8 cellular contexts compared by ENCODE assay signal in the genomic region with DNA sequence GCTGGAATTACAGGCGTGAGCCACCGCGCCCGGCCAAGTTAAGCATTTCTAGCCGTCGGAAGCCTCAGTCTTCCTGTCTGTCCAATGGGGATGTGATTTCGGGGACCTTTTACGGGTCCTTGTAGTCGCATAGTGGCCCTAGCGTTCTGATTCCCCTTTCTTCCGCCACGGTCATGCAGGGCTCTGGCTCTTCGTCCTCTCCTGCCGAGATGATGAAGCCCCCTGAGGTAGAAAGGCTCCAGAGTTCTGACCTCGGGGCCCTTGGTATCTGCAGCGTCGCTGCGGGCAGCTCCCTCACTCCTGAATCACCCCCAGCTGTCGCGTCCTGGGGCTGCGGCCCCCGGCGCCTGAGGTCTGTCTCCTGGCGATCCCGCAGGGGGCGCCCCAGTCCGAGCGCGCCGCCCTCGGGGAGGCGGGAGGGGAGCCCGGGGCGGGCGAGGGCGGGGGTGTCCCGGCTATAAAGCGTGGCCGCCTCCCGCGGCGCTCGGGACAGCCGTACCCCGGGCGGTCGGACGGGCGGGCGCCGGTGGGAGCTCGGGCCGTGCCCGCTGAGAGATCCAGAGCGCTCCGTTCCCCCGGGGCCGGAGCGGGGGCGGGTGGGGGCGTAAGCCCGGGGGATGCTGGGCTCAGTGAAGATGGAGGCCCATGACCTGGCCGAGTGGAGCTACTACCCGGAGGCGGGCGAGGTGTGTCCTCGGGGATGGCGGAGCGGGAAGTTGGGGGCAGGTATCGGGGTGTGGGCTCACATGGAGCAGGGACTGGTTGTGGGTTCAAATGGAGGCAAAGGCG. TPM values are rescaled to one million over a fixed set of nuclear protein-coding genes. Genes with fewer than 3 reads are reported as not detected.
DNase-seq lines count a peak whose midpoint lies in the region; ATAC-seq and TF ChIP-seq lines count a peak whose summit lies in the region.

Gene FOXA3 (plus strand): TSS at position 487 of the 789 bp plus-strand sequence. CDS start 131 bp downstream, at position 618.

- H3K27ac Mint-ChIP-seq in brain, result peak within 1 kb of the TSS; percentile 90 to 99 (median 98)

- peaks cover 0 to 13% (median 0%) of the 10 kb centered on the region in 5 experiments for H3K9me3 Mint-ChIP-seq in brain

- POLR2A ChIA-PET in GM10248 (lab: Yijun Ruan, JAX), result interaction anchor here (0.6 to 2.0 kb wide), 7 partner anchors 11 to 1033 kb away, joined by 3 to 19 read pairs (median 6); partner anchors contain the start of genes CCDC61 and IRF2BP1

- peaks cover 15% of the 10 kb centered on the region for H3F3A ChIP-seq in SU-DHL-6 (ENCODE audit: insufficient read depth)

- H3K27me3 Mint-ChIP-seq in brain, result peaks cover 60% of the 10 kb centered on the region

- H2AFZ ChIP-seq in SU-DHL-6 (ENCODE audit: low read depth, low read length, severe bottlenecking), result peak within 1 kb of the TSS; percentile 45

- H3K9me2 ChIP-seq in SU-DHL-6 (replicated peaks; ENCODE audit: insufficient read depth, low read length), result no peaks in the 10 kb centered on the region

- H3K4me3 ChIP-seq in SU-DHL-6 (ENCODE audit: insufficient read depth, low read length, poor library complexity, severe bottlenecking), result peak within 1 kb of the TSS; percentile 57

- peaks cover 10% of the 10 kb centered on the region for H3K36me3 Mint-ChIP-seq in brain

- peak; percentile 91 for DNase-seq in GM10248 (ENCODE audit: extremely low spot score)
- DNase-seq in kidney glomerular epithelial cell (lab: John Stamatoyannopoulos, UW), result peak; percentile 30
- peak; percentile 55 for DNase-seq in stimulated activated CD4-positive, alpha-beta T cell treated with anti-CD3 and anti-CD28 coated beads, Interleukin-4, amount 100 ng/mL, for 24 hours
- DNase-seq in dedifferentiated amniotic fluid mesenchymal stem cell (ENCODE audit: extremely low spot score), result no peak

- peak within 1 kb of the TSS; percentile 85 for H3K9ac ChIP-seq in SU-DHL-6 (ENCODE audit: low read length)

- H3K79me2 ChIP-seq in SU-DHL-6 (ENCODE audit: insufficient read depth, low read length), result peaks cover 35% of the 10 kb centered on the region

- H3K36me3 ChIP-seq in SU-DHL-6 (ENCODE audit: low read length), result no peaks in the 10 kb centered on the region; the same call in 1 of the 2 replicates

- H3K27me3 ChIP-seq in SU-DHL-6 (ENCODE audit: low read length), result no peaks in the 10 kb centered on the region

- no peaks in the 10 kb centered on the region for H4K20me1 ChIP-seq in SU-DHL-6 (ENCODE audit: low read depth, low read length)

- H3K9me3 ChIP-seq in SU-DHL-6 (ENCODE audit: insufficient read depth, low read length), result no peaks in the 10 kb centered on the region

- H3K4me1 Mint-ChIP-seq in brain, result peaks cover 19% of the 10 kb centered on the region

- no peak within 1 kb of the TSS for H3K27ac ChIP-seq in SU-DHL-6 (ENCODE audit: low read depth, low read length)

- ATAC-seq in HG03432 (IDR thresholded peaks at IDR 0.05; ENCODE audit: unreplicated experiment) (peak; percentile 45), GM21360 (IDR thresholded peaks at IDR 0.05; ENCODE audit: unreplicated experiment) (no peak)

- TF ChIP-seq CTCF in GM10248 (IDR thresholded peaks at IDR 0.05; ENCODE audit: control extremely low read depth, extremely low read depth, low read depth, missing control alignments) (peak; percentile 67), SU-DHL-6 (IDR thresholded peaks at IDR 0.05; ENCODE audit: insufficient read depth, low read length, poor library complexity, severe bottlenecking) (peak; percentile 75), brain (conservative IDR thresholded peaks at IDR 0.05) (peak; percentile 51 to 68)

- H3K4me2 ChIP-seq in SU-DHL-6 (ENCODE audit: low read depth, low read length, poor library complexity, severe bottlenecking), result peak within 1 kb of the TSS; percentile 84

- CTCF ChIA-PET in GM10248 (lab: Yijun Ruan, JAX), result interaction anchor here (0.5 to 4.6 kb wide), 23 partner anchors 8 to 155 kb away, joined by 3 to 152 read pairs (median 6); partner anchors contain the start of genes CCDC61, IRF2BP1, MYPOP and SIX5

- peak within 1 kb of the TSS; percentile 93 to 96 (median 95) for H3K4me3 Mint-ChIP-seq in brain

RNA-seq across cellular contexts. Expression of gene FOXA3, which starts in this region (rescaled TPM):
- polyA plus RNA-seq in brain (ENCODE audit: insufficient read depth, low read depth, low replicate concordance), result not detected
